11 cellular contexts compared by ENCODE assay signal in genomic region chr7:151981223-151981622, GRCh38. TPM values are rescaled to one million over a fixed set of nuclear protein-coding genes. Genes with fewer than 3 reads are reported as not detected.
"Had no signal": no experiment of that assay in that cellular context is flagged by ENCODE, and none has a peak within 500 bp of the region (broad histone marks: within the 10 kb centered on the region; RNA-seq: fewer than 3 reads in every experiment).

No MANE protein-coding gene starts in this region.

- H3K9me3 ChIP-seq: HAP-1 had no signal

- H3K36me3 ChIP-seq: HAP-1 had no signal

- H3K9me3 Mint-ChIP-seq: GM23338, H9, HFFc6 had no signal

- DNase-seq: GM23248, GOT3, H7, H9, HCEC 1CT, HFFc6 had no signal

- H3K4me3 Mint-ChIP-seq: GM23338, H9, HFFc6 had no signal

- ATAC-seq: GM23338, HCT116 had no signal

- H3K9ac ChIP-seq: GM23248 had no signal

- H3K4me1 Mint-ChIP-seq: GM23338, H9 had no signal

- H3K4me1 ChIP-seq: HAP-1 had no signal

- H3K27ac Mint-ChIP-seq: GM23338, H9, HFFc6 had no signal

- H3K27ac ChIP-seq: GM23248 had no signal

- H3K4me3 ChIP-seq: GM23248, GM23338, HAP-1 had no signal

RNA-seq across cellular contexts. Expression of gene GALNTL5, which starts 25.0 kb away (rescaled TPM):
- total RNA-seq: GM23248, GM23338, H1, H4, H7, H9, HFFc6 had no signal
